8 cellular contexts compared by ENCODE assay signal in the genomic region with DNA sequence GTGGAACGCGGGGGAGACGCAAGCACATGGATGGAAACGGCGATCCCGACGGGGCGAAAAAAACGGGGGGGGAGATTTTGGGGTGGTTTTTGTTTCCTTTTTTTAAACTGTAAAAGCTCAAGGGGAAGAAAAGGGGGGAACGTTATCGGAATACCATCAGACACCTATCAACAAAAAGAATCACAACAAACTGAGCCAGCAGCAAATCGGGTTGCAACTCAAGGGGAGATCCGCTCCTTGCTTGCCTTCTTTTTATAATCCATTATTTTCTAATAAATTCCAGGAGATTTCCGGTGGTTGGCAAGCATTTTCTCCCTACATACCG. TPM values are rescaled to one million over a fixed set of nuclear protein-coding genes. Genes with fewer than 3 reads are reported as not detected.
A peak's percentile ranks its signal among the peaks of the same experiment; 100 is the strongest.
DNase-seq lines count a peak whose midpoint lies in the region; ATAC-seq and TF ChIP-seq lines count a peak whose summit lies in the region.

No MANE protein-coding gene starts in this region.

- 1% methylated on average over 15 of the region's 15 CpGs for WGBS in sigmoid colon, 2 donors

- H3K4me3 ChIP-seq in SU-DHL-6 (ENCODE audit: insufficient read depth, low read length, poor library complexity, severe bottlenecking) (peak overlapping the region; percentile 63), fibroblast of the aortic adventitia (ENCODE audit: low read depth, low read length) (peak overlapping the region; percentile 87), sigmoid colon (peak overlapping the region; percentile 71 to 86 (median 76))

- peaks cover 0 to 34% (median 23%) of the 10 kb centered on the region in 4 donors for H3K4me1 ChIP-seq in sigmoid colon

- H4K20me1 ChIP-seq in SU-DHL-6 (ENCODE audit: low read depth, low read length) = no peaks in the 10 kb centered on the region

- no peaks in the 10 kb centered on the region for H3K9me2 ChIP-seq in SU-DHL-6 (replicated peaks; ENCODE audit: insufficient read depth, low read length)

- H3K79me2 ChIP-seq in SU-DHL-6 (ENCODE audit: insufficient read depth, low read length) = no peaks in the 10 kb centered on the region

- H3F3A ChIP-seq in SU-DHL-6 (ENCODE audit: insufficient read depth) = peaks cover 21% of the 10 kb centered on the region

- DNase-seq in GM13976 (ENCODE audit: low spot score) = peak; percentile 20
- no peak for DNase-seq in fibroblast of the aortic adventitia (ENCODE audit: low read depth)
- DNase-seq in sigmoid colon = no peak
- DNase-seq in T1000 (lab: John Stamatoyannopoulos, UW) = no peak
- no peak for DNase-seq in DMS 273 (lab: John Stamatoyannopoulos, UW; ENCODE audit: unreplicated experiment)
- DNase-seq in activated effector memory CD4-positive, alpha-beta T cell treated with anti-CD3 and anti-CD28 coated beads, Interleukin-2, amount 50 U/mL, for 16 hours = no peak

- TF ChIP-seq EP300 in sigmoid colon (IDR thresholded peaks at IDR 0.05) = no peak

- no peak for ATAC-seq in GM21825 (IDR thresholded peaks at IDR 0.05; ENCODE audit: unreplicated experiment)

- intact Hi-C loops in sigmoid colon (cut with DNase I) = loop anchor here (2.0 to 10.0 kb wide), 12 partner anchors 56 to 849 kb away; a partner anchor contains a TSS

- H3K27ac ChIP-seq in SU-DHL-6 (ENCODE audit: low read depth, low read length) (no peak overlapping the region), sigmoid colon (peak overlapping the region; percentile 96 to 99 (median 98))

- TF ChIP-seq CTCF in GM13976 (IDR thresholded peaks at IDR 0.05; ENCODE audit: borderline replicate concordance, control extremely low read depth, extremely low read depth, insufficient read depth, missing control alignments) (no peak), SU-DHL-6 (IDR thresholded peaks at IDR 0.05; ENCODE audit: insufficient read depth, low read length, poor library complexity, severe bottlenecking) (no peak), fibroblast of the aortic adventitia (IDR thresholded peaks at IDR 0.05; ENCODE audit: insufficient read depth, low read length) (no peak), sigmoid colon (IDR thresholded peaks at IDR 0.05) (no peak)

- peak overlapping the region; percentile 61 for H3K9ac ChIP-seq in SU-DHL-6 (ENCODE audit: low read length)

- H3K9me3 ChIP-seq in SU-DHL-6 (ENCODE audit: insufficient read depth, low read length) (no peaks in the 10 kb centered on the region), sigmoid colon (no peaks in the 10 kb centered on the region)

- H3K4me2 ChIP-seq in SU-DHL-6 (ENCODE audit: low read depth, low read length, poor library complexity, severe bottlenecking) = peak overlapping the region; percentile 88

- no peaks in the 10 kb centered on the region for H3K27me3 ChIP-seq in SU-DHL-6 (ENCODE audit: low read length)
- no peaks in the 10 kb centered on the region for H3K27me3 ChIP-seq in sigmoid colon

- no peaks in the 10 kb centered on the region for H3K36me3 ChIP-seq in SU-DHL-6 (ENCODE audit: low read length)
- no peaks in the 10 kb centered on the region for H3K36me3 ChIP-seq in sigmoid colon

- H2AFZ ChIP-seq in SU-DHL-6 (ENCODE audit: low read depth, low read length, severe bottlenecking) = peak overlapping the region; percentile 68

- in situ Hi-C loops in GM13976 (cut with MboI; ENCODE audit: low sequenced_read_pairs, unreplicated experiment) = no loop called here

- no peak for TF ChIP-seq POLR2A in sigmoid colon (IDR thresholded peaks at IDR 0.05)

RNA-seq across cellular contexts. Expression of a gene that starts 0.6 kb away (rescaled TPM):
- total RNA-seq in fibroblast of the aortic adventitia (ENCODE audit: low replicate concordance) (3.1 and 4.6 TPM in 2 replicates), sigmoid colon (10 to 100 TPM in 1 of 4 donors, 1 to 10 TPM in 3; 5.0 to 16.3 (median 7.6) TPM)
- polyA plus RNA-seq in sigmoid colon = 1 to 10 TPM; 3.5 to 5.4 (median 4.2) TPM
